ENCODE assay signal across 28 cellular contexts in the genomic region with DNA sequence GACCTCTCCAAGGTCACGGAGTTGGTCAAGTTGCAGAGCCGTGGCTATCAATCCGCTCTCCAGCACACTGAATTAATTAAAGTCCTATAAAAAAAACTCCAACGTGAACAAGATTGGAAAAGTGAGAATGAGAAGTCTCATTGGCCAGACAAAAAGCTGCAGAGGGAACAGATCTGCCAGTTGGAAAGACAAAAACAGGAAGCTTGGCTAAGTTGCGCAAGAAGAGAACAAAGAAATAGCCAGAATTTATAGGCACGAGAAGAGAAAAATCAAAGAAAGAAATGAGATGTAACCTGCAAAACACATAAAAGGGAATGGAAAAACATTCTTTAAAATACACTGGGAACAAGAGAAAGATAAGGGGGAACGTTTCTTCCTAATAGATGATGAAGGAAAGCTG. TPM values are rescaled to one million over a fixed set of nuclear protein-coding genes. Genes with fewer than 3 reads are reported as not detected.
"Had no signal": no experiment of that assay in that cellular context is flagged by ENCODE, and none has a peak within 500 bp of the region (broad histone marks: within the 10 kb centered on the region; RNA-seq: fewer than 3 reads in every experiment).

No MANE protein-coding gene starts in this region.

- H3K4me3 ChIP-seq: breast epithelium, colonic mucosa, dorsolateral prefrontal cortex, esophagus squamous epithelium, gastrocnemius medialis, pancreas, psoas muscle, skin epidermis, tibial artery had no signal

- H3K4me1 ChIP-seq: breast epithelium, colonic mucosa, gastrocnemius medialis, pancreas, psoas muscle, tibial artery had no signal

- FAIRE-seq: pancreas had no signal

- H3K9me3 ChIP-seq: breast epithelium, colonic mucosa, esophagus squamous epithelium, gastrocnemius medialis, neutrophil, pancreas, psoas muscle, tibial artery had no signal

- H3K27me3 ChIP-seq: colonic mucosa had no signal

- DNase-seq: activated B cell treated with CpG ODN at 0.5 μM for 24 hours; activated CD4-positive, alpha-beta T cell treated with anti-CD3 and anti-CD28 coated beads for 36 hours; activated CD4-positive, alpha-beta T cell treated with anti-CD3 and anti-CD28 coated beads, Interleukin-2, amount 50 U/mL, for 4 hours; activated CD8-positive, alpha-beta memory T cell treated with anti-CD3 and anti-CD28 coated beads, Interleukin-2, amount 50 U/mL, for 48 hours; activated naive CD4-positive, alpha-beta T cell; activated T-cell treated with anti-CD3 and anti-CD28 coated beads, Interleukin-2, amount 50 U/mL, for 4 hours; colonic mucosa; dorsolateral prefrontal cortex; esophagus squamous epithelium; gastrocnemius medialis; head of caudate nucleus; islet precursor cell; left cardiac atrium; midbrain; pancreas; psoas muscle; right cardiac atrium; stimulated activated CD4-positive, alpha-beta T cell treated with anti-CD3 and anti-CD28 coated beads, Interleukin-1b, Interleukin-23, amount 100 ng/mL, for 48 hours; stimulated activated naive CD8-positive, alpha-beta T cell treated with anti-CD3 and anti-CD28 coated beads, Interleukin-15, amount 100 ng/mL, for 72 hours; T1000; tibial artery had no signal

- H3K27ac ChIP-seq: breast epithelium, colonic mucosa, dorsolateral prefrontal cortex, esophagus squamous epithelium, gastrocnemius medialis, neutrophil, pancreas, psoas muscle, skin epidermis, tibial artery had no signal

- ATAC-seq: activated CD4-positive, alpha-beta T cell treated with anti-CD3 and anti-CD28 coated beads for 36 hours; activated T-cell treated with anti-CD3 and anti-CD28 coated beads, Interleukin-2, amount 50 U/mL, for 4 hours; gastrocnemius medialis; left cardiac atrium; natural killer cell treated with Interleukin-12 subunit alpha and Interleukin-12 subunit beta and Interleukin-15 and Interleukin-18, amount 100 ng/mL, for 72 hours; pancreas; psoas muscle; right cardiac atrium; stimulated activated effector memory CD8-positive, alpha-beta T cell treated with anti-CD3 and anti-CD28 coated beads, Interleukin-12 subunit alpha, Interleukin-12 subunit beta, amount 100 ng/mL, for 72 hours; stimulated activated naive CD8-positive, alpha-beta T cell treated with anti-CD3 and anti-CD28 coated beads, Interleukin-15, amount 100 ng/mL, for 72 hours had no signal

- H3K36me3 ChIP-seq: breast epithelium, colonic mucosa, esophagus squamous epithelium, gastrocnemius medialis, neutrophil, pancreas, tibial artery had no signal

RNA-seq across cellular contexts. Expression of gene CRTAC1, which starts 45.7 kb away (rescaled TPM):
- total RNA-seq: activated B cell treated with CpG ODN at 0.5 μM for 24 hours; activated CD4-positive, alpha-beta T cell treated with anti-CD3 and anti-CD28 coated beads for 36 hours; activated CD8-positive, alpha-beta memory T cell treated with anti-CD3 and anti-CD28 coated beads for 36 hours; activated T-cell treated with anti-CD3 and anti-CD28 coated beads, Interleukin-2, amount 50 U/mL, for 4 hours; activated T-helper 2 cell treated with anti-CD3 and anti-CD28 coated beads, Interferon-gamma antibody, Interleukin-2, Interleukin-4, amounts not matched to agents 10 μg/mL and 5 μg/mL and 100 μg/mL, durations not matched to agents 14 hours and 24 hours and 36 hours; natural killer cell treated with Interleukin-12 subunit alpha and Interleukin-12 subunit beta and Interleukin-15 and Interleukin-18, amount 100 ng/mL, for 72 hours had no signal
